In the genomic region with DNA sequence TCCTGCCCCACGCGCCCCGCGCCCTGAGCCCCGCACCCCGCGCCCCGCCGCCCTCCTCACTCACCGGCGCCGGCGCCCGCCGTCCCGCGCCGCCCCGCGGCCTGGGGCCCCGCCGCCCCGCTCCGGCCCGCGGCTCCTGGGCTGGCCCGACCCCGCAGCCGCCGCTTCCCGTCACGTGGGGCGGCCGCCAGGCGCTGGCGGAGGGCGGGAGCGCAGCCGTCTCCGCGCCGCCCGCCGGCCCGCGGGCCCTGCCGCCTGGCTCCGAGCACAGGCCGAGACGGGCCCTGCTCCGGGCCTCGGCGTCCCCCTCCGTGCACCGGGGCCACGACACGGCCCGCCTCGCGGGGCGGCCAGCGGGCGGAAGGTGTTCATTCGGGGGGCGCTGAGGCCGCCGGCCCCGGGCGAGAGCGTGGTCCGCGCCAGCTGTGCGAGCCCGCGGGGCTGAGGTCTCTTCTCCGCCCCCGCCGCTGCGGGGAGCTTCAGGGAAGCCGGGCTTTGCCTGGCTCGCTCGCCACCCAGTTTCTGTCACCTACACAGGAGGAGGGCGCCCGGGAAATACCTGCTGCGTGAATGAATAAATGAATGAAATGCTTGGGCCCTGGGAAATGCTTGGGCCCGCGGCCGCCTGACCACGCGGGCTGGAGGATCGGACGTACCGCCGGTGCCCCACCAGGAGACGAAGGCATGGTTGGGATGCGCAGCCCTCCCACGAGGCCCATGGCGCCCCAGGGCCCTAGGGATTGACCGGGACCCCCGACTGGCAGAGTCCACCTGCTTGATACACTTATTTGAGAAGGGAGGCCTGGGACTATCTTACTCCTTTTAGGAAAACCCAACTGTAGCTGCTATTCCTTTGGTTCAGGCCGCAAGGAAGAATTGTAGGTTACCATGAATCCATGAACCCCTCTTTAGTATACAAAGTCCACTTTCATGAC, we compare ENCODE assay signal across 1 cellular context.
TF ChIP-seq lines count a peak whose summit lies in the region.

TSS of gene TGFBRAP1 (minus strand) at position 175 of the 935 bp plus-strand sequence. CDS start 21,434 bp downstream, outside the sequence.

TF ChIP-seq in HepG2, 621 proteins besides CTCF, POLR2A, EP300 and RAD21 (continued from another document and continues in another):
- TF ChIP-seq RNF219 (CRISPR knock-in tag; IDR thresholded peaks at IDR 0.05) (no peak), PATZ1 (CRISPR knock-in tag; IDR thresholded peaks at IDR 0.05) (no peak; the same call in 1 of the 2 replicates), PCBP2 (optimal IDR thresholded peaks at IDR 0.05; ENCODE audit: low read depth, low read length, poor library complexity, severe bottlenecking) (no peak), TRAFD1 (CRISPR knock-in tag; IDR thresholded peaks at IDR 0.05; ENCODE audit: borderline replicate concordance) (no peak), ZNF841 (CRISPR knock-in tag; IDR thresholded peaks at IDR 0.05; ENCODE audit: borderline replicate concordance) (no peak), ZNF274 (CRISPR knock-in tag; IDR thresholded peaks at IDR 0.05) (peak; percentile 95), ZNF816 (CRISPR knock-in tag; IDR thresholded peaks at IDR 0.05; ENCODE audit: borderline replicate concordance) (no peak), XBP1 (CRISPR knock-in tag; IDR thresholded peaks at IDR 0.05) (no peak), TAF1 (CRISPR knock-in tag; IDR thresholded peaks at IDR 0.05) (peak; percentile 70), RARA (CRISPR knock-in tag; IDR thresholded peaks at IDR 0.05) (no peak), ZNF468 (CRISPR knock-in tag; IDR thresholded peaks at IDR 0.05) (peak; percentile 83; the same call in 1 of the 2 replicates), SIN3A (IDR thresholded peaks at IDR 0.05; ENCODE audit: borderline replicate concordance, low read depth, low read length) (peak; percentile 47; the same call in 1 of the 2 replicates), HDAC1 (CRISPR knock-in tag; IDR thresholded peaks at IDR 0.05) (no peak), MTA3 (CRISPR knock-in tag; IDR thresholded peaks at IDR 0.05) (no peak), ELF3 (CRISPR knock-in tag; IDR thresholded peaks at IDR 0.05) (no peak), ATF7-NPFF (CRISPR knock-in tag; IDR thresholded peaks at IDR 0.05; ENCODE audit: low read depth) (no peak; the same call in 1 of the 2 replicates), HMG20B (CRISPR knock-in tag; conservative IDR thresholded peaks at IDR 0.05) (no peak), HNF4A (CRISPR knock-in tag; IDR thresholded peaks at IDR 0.05) (peak; percentile 19; the same call in 1 of the 2 replicates), STAT5B (CRISPR knock-in tag; IDR thresholded peaks at IDR 0.05) (no peak), DMAP1 (CRISPR knock-in tag; IDR thresholded peaks at IDR 0.05) (peak; percentile 94), ZNF570 (CRISPR knock-in tag; IDR thresholded peaks at IDR 0.05; ENCODE audit: borderline replicate concordance) (no peak), TSC22D2 (CRISPR knock-in tag; IDR thresholded peaks at IDR 0.05; ENCODE audit: borderline replicate concordance) (no peak), AKAP8 (CRISPR knock-in tag; IDR thresholded peaks at IDR 0.05) (no peak), ZNF136 (CRISPR knock-in tag; IDR thresholded peaks at IDR 0.05; ENCODE audit: low read depth) (no peak), SPEN (CRISPR knock-in tag; IDR thresholded peaks at IDR 0.05; ENCODE audit: low read depth) (peak; percentile 68), BORCS8-MEF2B (CRISPR knock-in tag; IDR thresholded peaks at IDR 0.05) (peak; percentile 46; the same call in 1 of the 2 replicates), ZNF737 (CRISPR knock-in tag; IDR thresholded peaks at IDR 0.05; ENCODE audit: borderline replicate concordance) (0 out of 2 replicates have a peak, but pooled peaks have one; percentile 49), ISL2 (CRISPR knock-in tag; IDR thresholded peaks at IDR 0.05) (peak; percentile 42; the same call in 1 of the 2 replicates), ZBTB2 (CRISPR knock-in tag; IDR thresholded peaks at IDR 0.05; ENCODE audit: low read depth) (no peak), ZNF143 (CRISPR knock-in tag; IDR thresholded peaks at IDR 0.05) (0 out of 2 replicates have a peak, but pooled peaks have one; percentile 29), ZNF317 (CRISPR knock-in tag; IDR thresholded peaks at IDR 0.05) (no peak), ZNF367 (CRISPR knock-in tag; IDR thresholded peaks at IDR 0.05; ENCODE audit: borderline replicate concordance) (0 out of 2 replicates have a peak, but pooled peaks have one; percentile 57), SRSF4 (IDR thresholded peaks at IDR 0.05; ENCODE audit: low read depth, low read length, poor library complexity, severe bottlenecking) (no peak), ASH2L (IDR thresholded peaks at IDR 0.05; ENCODE audit: insufficient read length, low read depth, low read length) (peak; percentile 86), ZNF75D (CRISPR knock-in tag; IDR thresholded peaks at IDR 0.05; ENCODE audit: borderline replicate concordance) (peak; percentile 87; the same call in 1 of the 2 replicates), MTF2 (CRISPR knock-in tag; IDR thresholded peaks at IDR 0.05; ENCODE audit: borderline replicate concordance) (0 out of 2 replicates have a peak, but pooled peaks have one; percentile 72), GLI4 (CRISPR knock-in tag; IDR thresholded peaks at IDR 0.05; ENCODE audit: borderline replicate concordance) (peak; percentile 96; the same call in 1 of the 2 replicates)
- TF ChIP-seq, protein P1, sequence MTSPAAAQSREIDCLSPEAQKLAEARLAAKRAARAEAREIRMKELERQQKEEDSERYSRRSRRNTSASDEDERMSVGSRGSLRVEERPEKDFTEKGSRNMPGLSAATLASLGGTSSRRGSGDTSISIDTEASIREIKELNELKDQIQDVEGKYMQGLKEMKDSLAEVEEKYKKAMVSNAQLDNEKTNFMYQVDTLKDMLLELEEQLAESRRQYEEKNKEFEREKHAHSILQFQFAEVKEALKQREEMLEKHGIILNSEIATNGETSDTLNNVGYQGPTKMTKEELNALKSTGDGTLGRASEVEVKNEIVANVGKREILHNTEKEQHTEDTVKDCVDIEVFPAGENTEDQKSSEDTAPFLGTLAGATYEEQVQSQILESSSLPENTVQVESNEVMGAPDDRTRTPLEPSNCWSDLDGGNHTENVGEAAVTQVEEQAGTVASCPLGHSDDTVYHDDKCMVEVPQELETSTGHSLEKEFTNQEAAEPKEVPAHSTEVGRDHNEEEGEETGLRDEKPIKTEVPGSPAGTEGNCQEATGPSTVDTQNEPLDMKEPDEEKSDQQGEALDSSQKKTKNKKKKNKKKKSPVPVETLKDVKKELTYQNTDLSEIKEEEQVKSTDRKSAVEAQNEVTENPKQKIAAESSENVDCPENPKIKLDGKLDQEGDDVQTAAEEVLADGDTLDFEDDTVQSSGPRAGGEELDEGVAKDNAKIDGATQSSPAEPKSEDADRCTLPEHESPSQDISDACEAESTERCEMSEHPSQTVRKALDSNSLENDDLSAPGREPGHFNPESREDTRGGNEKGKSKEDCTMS (CRISPR knock-in tag; conservative IDR thresholded peaks at IDR 0.05), result no peak
- TF ChIP-seq, protein P2, sequence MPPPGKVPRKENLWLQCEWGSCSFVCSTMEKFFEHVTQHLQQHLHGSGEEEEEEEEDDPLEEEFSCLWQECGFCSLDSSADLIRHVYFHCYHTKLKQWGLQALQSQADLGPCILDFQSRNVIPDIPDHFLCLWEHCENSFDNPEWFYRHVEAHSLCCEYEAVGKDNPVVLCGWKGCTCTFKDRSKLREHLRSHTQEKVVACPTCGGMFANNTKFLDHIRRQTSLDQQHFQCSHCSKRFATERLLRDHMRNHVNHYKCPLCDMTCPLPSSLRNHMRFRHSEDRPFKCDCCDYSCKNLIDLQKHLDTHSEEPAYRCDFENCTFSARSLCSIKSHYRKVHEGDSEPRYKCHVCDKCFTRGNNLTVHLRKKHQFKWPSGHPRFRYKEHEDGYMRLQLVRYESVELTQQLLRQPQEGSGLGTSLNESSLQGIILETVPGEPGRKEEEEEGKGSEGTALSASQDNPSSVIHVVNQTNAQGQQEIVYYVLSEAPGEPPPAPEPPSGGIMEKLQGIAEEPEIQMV (CRISPR knock-in tag; IDR thresholded peaks at IDR 0.05; ENCODE audit: low read depth), result peak; percentile 41; the same call in 1 of the 2 replicates
- TF ChIP-seq, protein P3, sequence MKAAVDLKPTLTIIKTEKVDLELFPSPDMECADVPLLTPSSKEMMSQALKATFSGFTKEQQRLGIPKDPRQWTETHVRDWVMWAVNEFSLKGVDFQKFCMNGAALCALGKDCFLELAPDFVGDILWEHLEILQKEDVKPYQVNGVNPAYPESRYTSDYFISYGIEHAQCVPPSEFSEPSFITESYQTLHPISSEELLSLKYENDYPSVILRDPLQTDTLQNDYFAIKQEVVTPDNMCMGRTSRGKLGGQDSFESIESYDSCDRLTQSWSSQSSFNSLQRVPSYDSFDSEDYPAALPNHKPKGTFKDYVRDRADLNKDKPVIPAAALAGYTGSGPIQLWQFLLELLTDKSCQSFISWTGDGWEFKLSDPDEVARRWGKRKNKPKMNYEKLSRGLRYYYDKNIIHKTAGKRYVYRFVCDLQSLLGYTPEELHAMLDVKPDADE (CRISPR knock-in tag; IDR thresholded peaks at IDR 0.05), result no peak; the same call in 1 of the 2 replicates
- TF ChIP-seq, protein P4, sequence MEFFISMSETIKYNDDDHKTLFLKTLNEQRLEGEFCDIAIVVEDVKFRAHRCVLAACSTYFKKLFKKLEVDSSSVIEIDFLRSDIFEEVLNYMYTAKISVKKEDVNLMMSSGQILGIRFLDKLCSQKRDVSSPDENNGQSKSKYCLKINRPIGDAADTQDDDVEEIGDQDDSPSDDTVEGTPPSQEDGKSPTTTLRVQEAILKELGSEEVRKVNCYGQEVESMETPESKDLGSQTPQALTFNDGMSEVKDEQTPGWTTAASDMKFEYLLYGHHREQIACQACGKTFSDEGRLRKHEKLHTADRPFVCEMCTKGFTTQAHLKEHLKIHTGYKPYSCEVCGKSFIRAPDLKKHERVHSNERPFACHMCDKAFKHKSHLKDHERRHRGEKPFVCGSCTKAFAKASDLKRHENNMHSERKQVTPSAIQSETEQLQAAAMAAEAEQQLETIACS (CRISPR knock-in tag; IDR thresholded peaks at IDR 0.05), result peak; percentile 49; the same call in 1 of the 2 replicates
- TF ChIP-seq, protein P5, sequence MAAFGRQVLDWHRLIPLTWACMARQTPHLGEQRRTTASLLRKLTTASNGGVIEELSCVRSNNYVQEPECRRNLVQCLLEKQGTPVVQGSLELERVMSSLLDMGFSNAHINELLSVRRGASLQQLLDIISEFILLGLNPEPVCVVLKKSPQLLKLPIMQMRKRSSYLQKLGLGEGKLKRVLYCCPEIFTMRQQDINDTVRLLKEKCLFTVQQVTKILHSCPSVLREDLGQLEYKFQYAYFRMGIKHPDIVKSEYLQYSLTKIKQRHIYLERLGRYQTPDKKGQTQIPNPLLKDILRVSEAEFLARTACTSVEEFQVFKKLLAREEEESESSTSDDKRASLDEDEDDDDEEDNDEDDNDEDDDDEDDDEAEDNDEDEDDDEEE (CRISPR knock-in tag; IDR thresholded peaks at IDR 0.05), result no peak
- TF ChIP-seq, protein P6, sequence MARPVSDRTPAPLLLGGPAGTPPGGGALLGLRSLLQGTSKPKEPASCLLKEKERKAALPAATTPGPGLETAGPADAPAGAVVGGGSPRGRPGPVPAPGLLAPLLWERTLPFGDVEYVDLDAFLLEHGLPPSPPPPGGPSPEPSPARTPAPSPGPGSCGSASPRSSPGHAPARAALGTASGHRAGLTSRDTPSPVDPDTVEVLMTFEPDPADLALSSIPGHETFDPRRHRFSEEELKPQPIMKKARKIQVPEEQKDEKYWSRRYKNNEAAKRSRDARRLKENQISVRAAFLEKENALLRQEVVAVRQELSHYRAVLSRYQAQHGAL (CRISPR knock-in tag; IDR thresholded peaks at IDR 0.05; ENCODE audit: not compliant biosample characterization), result peak; percentile 38
